ENCODE assay signal across 1 cellular context in genomic region chrX:46758956-46759644, GRCh38.
A peak's percentile ranks its signal among the peaks of the same experiment; 100 is the strongest.
TF ChIP-seq lines count a peak whose summit lies in the region.

Gene SLC9A7 (minus strand): TSS chrX:46759118. CDS start chrX:46759029, 89 bp downstream.

TF ChIP-seq in HepG2, 621 proteins besides CTCF, POLR2A, EP300 and RAD21 (continued from another document):
- TF ChIP-seq ZNF577 (CRISPR knock-in tag; IDR thresholded peaks at IDR 0.05; ENCODE audit: borderline replicate concordance, low read depth) (no peak), REXO4 (CRISPR knock-in tag; IDR thresholded peaks at IDR 0.05; ENCODE audit: borderline replicate concordance) (no peak), ZFP91 (CRISPR knock-in tag; IDR thresholded peaks at IDR 0.05; ENCODE audit: borderline replicate concordance) (0 out of 2 replicates have a peak, but pooled peaks have one; percentile 47), MBNL3 (CRISPR knock-in tag; conservative IDR thresholded peaks at IDR 0.05) (no peak), ZNF816 (CRISPR knock-in tag; IDR thresholded peaks at IDR 0.05; ENCODE audit: borderline replicate concordance) (no peak), USF2 (IDR thresholded peaks at IDR 0.05; ENCODE audit: low read depth, low read length) (no peak), USF2 (CRISPR knock-in tag; IDR thresholded peaks at IDR 0.05; ENCODE audit: borderline replicate concordance) (no peak), HMG20A (CRISPR knock-in tag; IDR thresholded peaks at IDR 0.05; ENCODE audit: borderline replicate concordance) (no peak), ARID2 (CRISPR knock-in tag; IDR thresholded peaks at IDR 0.05; ENCODE audit: borderline replicate concordance) (no peak), ZNF44 (CRISPR knock-in tag; IDR thresholded peaks at IDR 0.05) (no peak), RCOR2 (CRISPR knock-in tag; IDR thresholded peaks at IDR 0.05) (no peak), ZNF160 (CRISPR knock-in tag; IDR thresholded peaks at IDR 0.05) (no peak), HMGA1 (CRISPR knock-in tag; conservative IDR thresholded peaks at IDR 0.05) (no peak)
TF ChIP-seq in HepG2: peak in this region for 32.
